ENCODE assay signal across 1 cellular context in the genomic region with DNA sequence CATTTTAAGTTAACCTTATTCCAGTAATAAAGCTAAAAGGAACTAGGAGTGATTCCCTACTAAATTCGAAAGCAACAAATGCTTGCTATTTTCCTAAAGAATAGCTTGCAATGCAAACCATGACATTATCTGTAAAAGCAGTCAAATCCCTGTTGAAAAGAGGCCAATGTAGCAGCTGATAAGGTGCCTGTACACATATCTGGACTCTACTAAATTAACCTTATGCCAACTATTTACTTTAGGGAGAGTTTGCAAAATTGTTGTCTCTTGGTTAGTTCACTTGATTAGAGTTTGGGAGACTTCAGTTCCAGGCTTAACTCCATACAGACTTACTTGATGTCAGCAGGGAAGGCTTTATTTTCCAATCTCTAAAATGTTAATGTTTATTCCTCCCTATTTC.
TF ChIP-seq lines count a peak whose summit lies in the region.

No MANE protein-coding gene starts in this region.

TF ChIP-seq in HepG2, 621 proteins besides CTCF, POLR2A, EP300 and RAD21:
- no peak for TF ChIP-seq ZNF574 (CRISPR knock-in tag; IDR thresholded peaks at IDR 0.05)
- no peak for TF ChIP-seq TBX3 (IDR thresholded peaks at IDR 0.05; ENCODE audit: borderline replicate concordance)
- TF ChIP-seq MTA1 (CRISPR knock-in tag; IDR thresholded peaks at IDR 0.05; ENCODE audit: borderline replicate concordance), result no peak
- no peak for TF ChIP-seq CHD2 (IDR thresholded peaks at IDR 0.05; ENCODE audit: low read depth, low read length)
- no peak for TF ChIP-seq REXO4 (CRISPR knock-in tag; IDR thresholded peaks at IDR 0.05; ENCODE audit: borderline replicate concordance)
- TF ChIP-seq, protein P1, sequence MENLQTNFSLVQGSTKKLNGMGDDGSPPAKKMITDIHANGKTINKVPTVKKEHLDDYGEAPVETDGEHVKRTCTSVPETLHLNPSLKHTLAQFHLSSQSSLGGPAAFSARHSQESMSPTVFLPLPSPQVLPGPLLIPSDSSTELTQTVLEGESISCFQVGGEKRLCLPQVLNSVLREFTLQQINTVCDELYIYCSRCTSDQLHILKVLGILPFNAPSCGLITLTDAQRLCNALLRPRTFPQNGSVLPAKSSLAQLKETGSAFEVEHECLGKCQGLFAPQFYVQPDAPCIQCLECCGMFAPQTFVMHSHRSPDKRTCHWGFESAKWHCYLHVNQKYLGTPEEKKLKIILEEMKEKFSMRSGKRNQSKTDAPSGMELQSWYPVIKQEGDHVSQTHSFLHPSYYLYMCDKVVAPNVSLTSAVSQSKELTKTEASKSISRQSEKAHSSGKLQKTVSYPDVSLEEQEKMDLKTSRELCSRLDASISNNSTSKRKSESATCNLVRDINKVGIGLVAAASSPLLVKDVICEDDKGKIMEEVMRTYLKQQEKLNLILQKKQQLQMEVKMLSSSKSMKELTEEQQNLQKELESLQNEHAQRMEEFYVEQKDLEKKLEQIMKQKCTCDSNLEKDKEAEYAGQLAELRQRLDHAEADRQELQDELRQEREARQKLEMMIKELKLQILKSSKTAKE (CRISPR knock-in tag; IDR thresholded peaks at IDR 0.05; ENCODE audit: borderline replicate concordance), result no peak
- TF ChIP-seq, protein P2, sequence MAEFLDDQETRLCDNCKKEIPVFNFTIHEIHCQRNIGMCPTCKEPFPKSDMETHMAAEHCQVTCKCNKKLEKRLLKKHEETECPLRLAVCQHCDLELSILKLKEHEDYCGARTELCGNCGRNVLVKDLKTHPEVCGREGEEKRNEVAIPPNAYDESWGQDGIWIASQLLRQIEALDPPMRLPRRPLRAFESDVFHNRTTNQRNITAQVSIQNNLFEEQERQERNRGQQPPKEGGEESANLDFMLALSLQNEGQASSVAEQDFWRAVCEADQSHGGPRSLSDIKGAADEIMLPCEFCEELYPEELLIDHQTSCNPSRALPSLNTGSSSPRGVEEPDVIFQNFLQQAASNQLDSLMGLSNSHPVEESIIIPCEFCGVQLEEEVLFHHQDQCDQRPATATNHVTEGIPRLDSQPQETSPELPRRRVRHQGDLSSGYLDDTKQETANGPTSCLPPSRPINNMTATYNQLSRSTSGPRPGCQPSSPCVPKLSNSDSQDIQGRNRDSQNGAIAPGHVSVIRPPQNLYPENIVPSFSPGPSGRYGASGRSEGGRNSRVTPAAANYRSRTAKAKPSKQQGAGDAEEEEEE (CRISPR knock-in tag; IDR thresholded peaks at IDR 0.05; ENCODE audit: borderline replicate concordance), result no peak
TF ChIP-seq in HepG2: peak in this region for 0.
